8 cellular contexts compared by ENCODE assay signal in the genomic region with DNA sequence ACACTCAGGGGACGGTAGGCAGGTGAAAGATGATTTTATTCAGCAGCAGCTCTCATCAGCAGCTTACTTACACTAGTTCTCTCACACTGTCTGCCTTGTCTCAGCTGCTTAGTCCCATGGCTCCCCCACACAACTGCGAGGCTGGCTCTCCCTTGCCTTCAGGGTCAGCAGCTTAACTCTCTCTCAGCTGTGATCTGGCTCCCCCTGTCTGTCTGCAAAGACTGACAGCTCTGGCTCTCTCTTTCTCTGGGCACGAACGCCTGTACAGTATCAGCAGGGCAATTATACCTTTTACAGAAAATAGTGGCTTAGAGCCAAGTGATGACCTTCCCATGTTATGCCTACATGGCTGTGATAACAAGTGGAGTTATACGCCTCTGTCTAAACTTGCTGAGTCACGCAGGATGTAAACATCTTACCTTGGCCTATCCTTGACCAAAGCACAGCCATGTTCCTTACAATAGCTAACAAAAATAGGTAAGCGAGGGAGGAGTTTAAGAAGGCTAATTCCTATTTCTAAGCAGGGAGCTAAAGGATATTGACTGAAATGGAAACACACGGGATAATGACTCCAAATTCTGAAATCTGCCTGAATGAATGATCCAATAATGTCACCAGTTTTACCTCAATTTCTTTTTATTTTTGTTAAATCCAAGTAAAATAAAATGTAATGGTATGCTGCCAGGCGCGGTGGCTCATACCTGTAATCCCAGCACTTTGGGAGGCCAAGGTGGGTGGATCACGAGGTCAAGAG. TPM values are rescaled to one million over a fixed set of nuclear protein-coding genes. Genes with fewer than 3 reads are reported as not detected.
A peak's percentile ranks its signal among the peaks of the same experiment; 100 is the strongest.
DNase-seq lines count a peak whose midpoint lies in the region; ATAC-seq, FAIRE-seq and TF ChIP-seq lines count a peak whose summit lies in the region.

No MANE protein-coding gene starts in this region.

- peak overlapping the region in 3 of 4 donors; percentile 45 to 69 (median 53) for H3K4me3 Mint-ChIP-seq in CD4-positive, CD25-positive, alpha-beta regulatory T cell
- peak overlapping the region; percentile 51 for H3K4me3 Mint-ChIP-seq in central memory CD8-positive, alpha-beta T cell
- H3K4me3 Mint-ChIP-seq in naive thymus-derived CD4-positive, alpha-beta T cell = peak overlapping the region; percentile 18 to 74 (median 55)

- H4K20me1 ChIP-seq in OCI-LY7 (ENCODE audit: insufficient read depth, low read length) = peaks cover 7% of the 10 kb centered on the region; the same call in 1 of the 2 replicates

- DNase-seq in CD4-positive, CD25-positive, alpha-beta regulatory T cell = peak in 1 of 3 donors; percentile 20
- DNase-seq in OCI-LY7 (ENCODE audit: low spot score) (peak; percentile 83), HTR-8/SVneo (ENCODE audit: insufficient read length, low spot score) (no peak), tibial nerve (ENCODE audit: low spot score in 2 of 2) (no peak)
- no peak for DNase-seq in central memory CD8-positive, alpha-beta T cell (ENCODE audit: low spot score in 2 of 2)
- peak in 1 of 9 donors; percentile 2 for DNase-seq in naive thymus-derived CD4-positive, alpha-beta T cell

- peaks cover 18% of the 10 kb centered on the region for H3K4me1 ChIP-seq in CD4-positive, CD25-positive, alpha-beta regulatory T cell (ENCODE audit: control insufficient read depth, insufficient read depth, low read length, poor library complexity, severe bottlenecking)
- H3K4me1 ChIP-seq in HEK293 (ENCODE audit: control insufficient read depth, insufficient read depth, low read length) = no peaks in the 10 kb centered on the region
- peaks cover 21% of the 10 kb centered on the region for H3K4me1 ChIP-seq in OCI-LY7 (ENCODE audit: insufficient read depth, low read length, poor library complexity, severe bottlenecking)
- H3K4me1 ChIP-seq in naive thymus-derived CD4-positive, alpha-beta T cell (ENCODE audit: control insufficient read depth in 2 of 2, insufficient read depth in 2 of 2, low read length in 2 of 2) = peaks cover 5 to 13% of the 10 kb centered on the region in 2 donors
- H3K4me1 ChIP-seq in tibial nerve = peaks cover 0 to 30% (median 15%) of the 10 kb centered on the region in 4 donors

- POLR2A ChIA-PET in HEK293 (lab: Yijun Ruan, JAX) = interaction anchor here (0.8 to 1.5 kb wide), 2 partner anchors 44 to 82 kb away, joined by 3 to 5 read pairs; partner anchors contain the start of genes DCTN5, PALB2 and PLK1
- POLR2A ChIA-PET in OCI-LY7 (lab: Charles Lee) = interaction anchor here (0.7 to 1.3 kb wide), 5 partner anchors 24 to 584 kb away, joined by 3 to 7 read pairs (median 3); no protein-coding TSS in a partner anchor
- POLR2A ChIA-PET in naive thymus-derived CD4-positive, alpha-beta T cell (lab: Charles Lee) = interaction anchor here (0.6 to 1.1 kb wide), 5 partner anchors 10 to 43 kb away, joined by 3 to 5 read pairs (median 3); partner anchors contain the start of genes EARS2, PALB2 and UBFD1

- CTCF ChIA-PET in HEK293 (lab: Yijun Ruan, JAX) = interaction anchor here (0.6 to 1.8 kb wide), 32 partner anchors 7 to 150 kb away, joined by 3 to 8 read pairs (median 4); partner anchors contain the start of genes DCTN5, EARS2, PALB2 and UBFD1
- CTCF ChIA-PET in OCI-LY7 (lab: Charles Lee; ENCODE audit: unreplicated experiment) = interaction anchor here (0.7 to 1.1 kb wide), 3 partner anchors 39 to 81 kb away, joined by 3 to 7 read pairs (median 3); partner anchors contain the start of genes EARS2 and UBFD1
- CTCF ChIA-PET in naive thymus-derived CD4-positive, alpha-beta T cell (lab: Charles Lee) = interaction anchor here (0.6 to 1.1 kb wide), 2 partner anchors 25 to 1459 kb away, joined by 3 read pairs; no protein-coding TSS in a partner anchor

- TF ChIP-seq EP300 in tibial nerve (IDR thresholded peaks at IDR 0.05) = no peak

- peak overlapping the region; percentile 52 to 91 (median 60) for H3K27ac Mint-ChIP-seq in CD4-positive, CD25-positive, alpha-beta regulatory T cell
- H3K27ac Mint-ChIP-seq in central memory CD8-positive, alpha-beta T cell (ENCODE audit: low read depth) = peak overlapping the region; percentile 49
- H3K27ac Mint-ChIP-seq in naive thymus-derived CD4-positive, alpha-beta T cell = peak overlapping the region in 8 of 9 donors; percentile 14 to 84 (median 48)

- H3K9me2 ChIP-seq in OCI-LY7 (ENCODE audit: insufficient read depth, low read length) = no peaks in the 10 kb centered on the region

- intact Hi-C loops in OCI-LY7 (cut with micrococcal nuclease; ENCODE audit: unreplicated experiment) = loop anchor here (2.0 to 5.0 kb wide), 2 partner anchors 90 to 145 kb away; partner anchors contain the start of gene COG7
- intact Hi-C loops in naive thymus-derived CD4-positive, alpha-beta T cell (cut with micrococcal nuclease) = loop anchor here in 1 of 2 donors (2.0 to 5.0 kb wide), 3 partner anchors 82 to 940 kb away; partner anchors contain the start of genes COG7, PLK1 and RBBP6

- H3K27me3 Mint-ChIP-seq in CD4-positive, CD25-positive, alpha-beta regulatory T cell = no peaks in the 10 kb centered on the region
- no peaks in the 10 kb centered on the region for H3K27me3 Mint-ChIP-seq in central memory CD8-positive, alpha-beta T cell
- H3K27me3 Mint-ChIP-seq in naive thymus-derived CD4-positive, alpha-beta T cell = no peaks in the 10 kb centered on the region

- ATAC-seq in CD4-positive, CD25-positive, alpha-beta regulatory T cell (ENCODE audit: low read depth in 2 of 2) = no peak
- ATAC-seq in central memory CD8-positive, alpha-beta T cell (replicated peaks; ENCODE audit: extremely low read depth, poor library complexity, severe bottlenecking) = no peak
- no peak for ATAC-seq in naive thymus-derived CD4-positive, alpha-beta T cell
- no peak for ATAC-seq in HG03095 (IDR thresholded peaks at IDR 0.05; ENCODE audit: unreplicated experiment)

- peaks cover 13% of the 10 kb centered on the region for H3K36me3 Mint-ChIP-seq in CD4-positive, CD25-positive, alpha-beta regulatory T cell
- peaks cover 15% of the 10 kb centered on the region for H3K36me3 Mint-ChIP-seq in central memory CD8-positive, alpha-beta T cell (ENCODE audit: insufficient read depth)
- peaks cover 0 to 4% (median 3%) of the 10 kb centered on the region in 5 donors for H3K36me3 Mint-ChIP-seq in naive thymus-derived CD4-positive, alpha-beta T cell

- H3K4me2 ChIP-seq in OCI-LY7 (ENCODE audit: low read length) = peak overlapping the region; percentile 75

- no TSS peak for BruUV-seq in OCI-LY7 (replicated peaks; lab: Mats Ljungman, UMichigan)

- H3K9me3 ChIP-seq in CD4-positive, CD25-positive, alpha-beta regulatory T cell (ENCODE audit: control insufficient read depth in 2 of 2, low read length in 2 of 2) = no peaks in the 10 kb centered on the region
- H3K9me3 ChIP-seq in HEK293 (ENCODE audit: control insufficient read depth, insufficient read depth, low read depth, low read length) (no peaks in the 10 kb centered on the region), OCI-LY7 (ENCODE audit: low read length) (no peaks in the 10 kb centered on the region), tibial nerve (no peaks in the 10 kb centered on the region)
- no peaks in the 10 kb centered on the region for H3K9me3 ChIP-seq in naive thymus-derived CD4-positive, alpha-beta T cell (ENCODE audit: control insufficient read depth in 2 of 3, low read length in 3 of 3)

- H3K4me1 Mint-ChIP-seq in CD4-positive, CD25-positive, alpha-beta regulatory T cell = peaks cover 0 to 33% (median 17%) of the 10 kb centered on the region in 4 donors
- peaks cover 20% of the 10 kb centered on the region for H3K4me1 Mint-ChIP-seq in central memory CD8-positive, alpha-beta T cell
- H3K4me1 Mint-ChIP-seq in naive thymus-derived CD4-positive, alpha-beta T cell = peaks cover 12 to 38% (median 20%) of the 10 kb centered on the region in 7 donors

- WGBS in tibial nerve, 2 donors = 77 to 78% methylated on average over 11 of the region's 11 CpGs

- H3K9me3 Mint-ChIP-seq in CD4-positive, CD25-positive, alpha-beta regulatory T cell = no peaks in the 10 kb centered on the region
- no peaks in the 10 kb centered on the region for H3K9me3 Mint-ChIP-seq in central memory CD8-positive, alpha-beta T cell
- H3K9me3 Mint-ChIP-seq in naive thymus-derived CD4-positive, alpha-beta T cell = no peaks in the 10 kb centered on the region

- TF ChIP-seq POLR2A in tibial nerve (IDR thresholded peaks at IDR 0.05) = no peak

- peak overlapping the region; percentile 61; the same call in 1 of the 2 replicates for H2AFZ ChIP-seq in OCI-LY7 (ENCODE audit: low read length)

- no peak for FAIRE-seq in HTR-8/SVneo (lab: Jason Lieb, UNC)

- peaks cover 14% of the 10 kb centered on the region for H3K36me3 ChIP-seq in CD4-positive, CD25-positive, alpha-beta regulatory T cell (ENCODE audit: control insufficient read depth, insufficient read depth, low read length)
- H3K36me3 ChIP-seq in HEK293 (ENCODE audit: control insufficient read depth in 2 of 2, insufficient read depth in 1 of 2, low read length in 2 of 2) (peaks cover 14 to 30% of the 10 kb centered on the region in 2 experiments; a peak in 2 of 3 replicates), OCI-LY7 (ENCODE audit: insufficient read depth, low read length) (peaks cover 41% of the 10 kb centered on the region), tibial nerve (peaks cover 0 to 40% (median 0%) of the 10 kb centered on the region in 3 donors)
- H3K36me3 ChIP-seq in naive thymus-derived CD4-positive, alpha-beta T cell (ENCODE audit: control insufficient read depth in 2 of 3, insufficient read depth in 3 of 3, low read length in 3 of 3) = peaks cover under 1 to 29% (median 1%) of the 10 kb centered on the region in 3 experiments

- peak; percentile 80 for TF ChIP-seq CTCF in HEK293 (tag by site-specific recombination; IDR thresholded peaks at IDR 0.05)
- TF ChIP-seq CTCF in OCI-LY7 (conservative IDR thresholded peaks at IDR 0.05; ENCODE audit: low read length) = peak; percentile 79
- TF ChIP-seq CTCF in tibial nerve (IDR thresholded peaks at IDR 0.05) = no peak

- no peak overlapping the region for H3K27ac ChIP-seq in CD4-positive, CD25-positive, alpha-beta regulatory T cell (ENCODE audit: insufficient read depth, low read length, poor library complexity, severe bottlenecking)
- H3K27ac ChIP-seq in HEK293 (ENCODE audit: extremely low read depth, low read depth, low read length) (no peak overlapping the region), OCI-LY7 (ENCODE audit: low read depth, low read length, poor library complexity, severe bottlenecking) (peak overlapping the region; percentile 57), tibial nerve (no peak overlapping the region)
- H3K27ac ChIP-seq in naive thymus-derived CD4-positive, alpha-beta T cell (ENCODE audit: low read depth, low read length) = no peak overlapping the region

- no peak overlapping the region for H3K4me3 ChIP-seq in CD4-positive, CD25-positive, alpha-beta regulatory T cell (ENCODE audit: low read depth, low read length)
- H3K4me3 ChIP-seq in HEK293 (ENCODE audit: low read depth, low read length) = no peak overlapping the region
- peak overlapping the region; percentile 96 for H3K4me3 ChIP-seq in OCI-LY7 (ENCODE audit: low read depth, low read length, poor library complexity, severe bottlenecking)
- no peak overlapping the region for H3K4me3 ChIP-seq in naive thymus-derived CD4-positive, alpha-beta T cell (ENCODE audit: low read length)
- no peak overlapping the region for H3K4me3 ChIP-seq in tibial nerve

- peaks cover 41% of the 10 kb centered on the region for H3K79me2 ChIP-seq in OCI-LY7 (ENCODE audit: insufficient read depth, low read depth, low read length)

- H3K27me3 ChIP-seq in CD4-positive, CD25-positive, alpha-beta regulatory T cell (ENCODE audit: control insufficient read depth, insufficient read depth, low read length) = no peaks in the 10 kb centered on the region
- no peaks in the 10 kb centered on the region for H3K27me3 ChIP-seq in naive thymus-derived CD4-positive, alpha-beta T cell (ENCODE audit: control insufficient read depth in 2 of 2, insufficient read depth in 2 of 2, low read length in 2 of 2)
- no peaks in the 10 kb centered on the region for H3K27me3 ChIP-seq in tibial nerve

RNA-seq across cellular contexts. Expression of gene NDUFAB1, which starts 1.1 kb away (rescaled TPM):
- total RNA-seq in CD4-positive, CD25-positive, alpha-beta regulatory T cell = 27.8 TPM
- 100 to 1,000 TPM; 212 to 233 (median 222) TPM for polyA plus RNA-seq in CD4-positive, CD25-positive, alpha-beta regulatory T cell
- total RNA-seq in OCI-LY7 (2014; rRNA removed; shearing (Covaris generic)) = 111 and 159 TPM in 2 replicates
- 107 and 149 TPM in 2 replicates for total RNA-seq in OCI-LY7 (2022)
- 10 to 100 TPM; 24.2 to 85.3 (median 38.2) TPM for total RNA-seq in naive thymus-derived CD4-positive, alpha-beta T cell
- 100 to 1,000 TPM; 167 to 209 TPM for polyA plus RNA-seq in naive thymus-derived CD4-positive, alpha-beta T cell
- 10 to 100 TPM; 43.7 to 87.8 (median 67.1) TPM for total RNA-seq in tibial nerve

RNA-seq across cellular contexts. Expression of gene UBFD1, which starts 39.7 kb away (rescaled TPM):
- total RNA-seq in CD4-positive, CD25-positive, alpha-beta regulatory T cell = 38.8 TPM
- 10 to 100 TPM; 13.0 to 17.5 (median 14.7) TPM for polyA plus RNA-seq in CD4-positive, CD25-positive, alpha-beta regulatory T cell
- 39.1 and 42.4 TPM in 2 replicates for total RNA-seq in OCI-LY7 (2014; rRNA removed; shearing (Covaris generic))
- 62.8 and 67.1 TPM in 2 replicates for total RNA-seq in OCI-LY7 (2022)
- total RNA-seq in naive thymus-derived CD4-positive, alpha-beta T cell = 10 to 100 TPM; 43.4 to 54.4 (median 51.0) TPM
- polyA plus RNA-seq in naive thymus-derived CD4-positive, alpha-beta T cell = 10 to 100 TPM in 1 of 2 donors, 1 to 10 TPM in 1; 8.3 to 16.7 TPM
- total RNA-seq in tibial nerve = 100 to 1,000 TPM in 1 of 4 donors, 10 to 100 TPM in 3; 70.5 to 110 (median 76.5) TPM

RNA-seq across cellular contexts. Expression of gene EARS2, which starts 40.0 kb away (rescaled TPM):
- 10.2 TPM for total RNA-seq in CD4-positive, CD25-positive, alpha-beta regulatory T cell
- 10 to 100 TPM in 3 of 4 donors, 1 to 10 TPM in 1; 9.5 to 13.5 (median 12.0) TPM for polyA plus RNA-seq in CD4-positive, CD25-positive, alpha-beta regulatory T cell
- 32.3 and 42.1 TPM in 2 replicates for total RNA-seq in OCI-LY7 (2014; rRNA removed; shearing (Covaris generic))
- total RNA-seq in OCI-LY7 (2022) (27.8 and 38.5 TPM in 2 replicates), tibial nerve (10 to 100 TPM; 42.2 to 70.7 (median 57.1) TPM)
- 10 to 100 TPM; 10.6 to 19.2 (median 15.1) TPM for total RNA-seq in naive thymus-derived CD4-positive, alpha-beta T cell
- polyA plus RNA-seq in naive thymus-derived CD4-positive, alpha-beta T cell = 10 to 100 TPM; 14.0 to 15.7 TPM

RNA-seq across cellular contexts. Expression of gene PALB2, which starts 43.9 kb away (rescaled TPM):
- 8.1 TPM for total RNA-seq in CD4-positive, CD25-positive, alpha-beta regulatory T cell
- polyA plus RNA-seq in CD4-positive, CD25-positive, alpha-beta regulatory T cell = 1 to 10 TPM; 4.5 to 6.7 (median 5.8) TPM
- 15.1 and 16.6 TPM in 2 replicates for total RNA-seq in OCI-LY7 (2014; rRNA removed; shearing (Covaris generic))
- 34.7 and 35.1 TPM in 2 replicates for total RNA-seq in OCI-LY7 (2022)
- 10 to 100 TPM in 4 of 5 experiments, 1 to 10 TPM in 1; 6.2 to 27.2 (median 14.4) TPM for total RNA-seq in naive thymus-derived CD4-positive, alpha-beta T cell
- polyA plus RNA-seq in naive thymus-derived CD4-positive, alpha-beta T cell = 10 to 100 TPM in 1 of 2 donors, 1 to 10 TPM in 1; 5.9 to 10.0 TPM
- 10 to 100 TPM in 3 of 4 donors, 1 to 10 TPM in 1; 9.6 to 19.0 (median 10.7) TPM for total RNA-seq in tibial nerve

RNA-seq across cellular contexts. Expression of gene DCTN5, which starts 44.1 kb away (rescaled TPM):
- 63.4 TPM for total RNA-seq in CD4-positive, CD25-positive, alpha-beta regulatory T cell
- 10 to 100 TPM; 59.7 to 91.8 (median 73.7) TPM for polyA plus RNA-seq in CD4-positive, CD25-positive, alpha-beta regulatory T cell
- 37.3 and 42.9 TPM in 2 replicates for total RNA-seq in OCI-LY7 (2014; rRNA removed; shearing (Covaris generic))
- 88.2 and 89.6 TPM in 2 replicates for total RNA-seq in OCI-LY7 (2022)
- 100 to 1,000 TPM in 1 of 5 experiments, 10 to 100 TPM in 4; 42.4 to 100 (median 54.0) TPM for total RNA-seq in naive thymus-derived CD4-positive, alpha-beta T cell
- 10 to 100 TPM; 34.9 to 56.7 TPM for polyA plus RNA-seq in naive thymus-derived CD4-positive, alpha-beta T cell
- total RNA-seq in tibial nerve = 10 to 100 TPM; 23.1 to 28.8 (median 27.3) TPM

Comparison
In these comparisons a context has a peak if more than half of its experiments do, and no peak if none do; other contexts are left out.
1. CTCF ChIP-seq: peak in HEK293 (single experiment) and OCI-LY7 (single experiment); none in tibial nerve (0 of 5).
2. Peak in every context shown above with its lines, with median percentiles within 50 percentile points of each other: H3K27ac Mint-ChIP-seq and H3K4me3 Mint-ChIP-seq.